In genomic region chr20:1266167-1266973, GRCh38 we compare ENCODE assay signal across 8 cellular contexts. TPM values are rescaled to one million over a fixed set of nuclear protein-coding genes. Genes with fewer than 3 reads are reported as not detected.
DNase-seq lines count a peak whose midpoint lies in the region; ATAC-seq and TF ChIP-seq lines count a peak whose summit lies in the region.

SNPH (plus strand) TSS chr20:1266294; CDS start chr20:1296240, 29,946 bp downstream.

- peaks cover 3% of the 10 kb centered on the region for H3K27me3 Mint-ChIP-seq in activated B cell treated with CpG ODN at 0.5 μM for 24 hours

- WGBS in mammary epithelial cell (ENCODE audit: low coverage, missing lambda C conversion rate) = 10% methylated on average over 2 of the region's 61 CpGs

- peak within 1 kb of the TSS; percentile 36 for H3K27ac Mint-ChIP-seq in activated B cell treated with CpG ODN at 0.5 μM for 24 hours

- intact Hi-C loops in activated B cell treated with CpG ODN at 0.5 μM for 24 hours (cut with micrococcal nuclease) = loop anchor here (1.0 to 2.0 kb wide), 2 partner anchors 40 to 58 kb away; partner anchors contain the start of gene RAD21L1
- intact Hi-C loops in mammary epithelial cell (cut with micrococcal nuclease) = loop anchor here (1.0 kb wide), 1 partner anchor 9 kb away; no protein-coding TSS in a partner anchor

- CTCF ChIA-PET in AG04449 (lab: Yijun Ruan, JAX) (interaction anchor here (0.7 to 2.7 kb wide), 7 partner anchors 14 to 238 kb away, joined by 3 to 7 read pairs (median 4); no protein-coding TSS in a partner anchor), activated B cell treated with CpG ODN at 0.5 μM for 24 hours (lab: Charles Lee) (interaction anchor here (1.3 kb wide), 1 partner anchor 158 kb away, joined by 3 read pairs; no protein-coding TSS in a partner anchor), mammary epithelial cell (lab: Charles Lee; ENCODE audit: low non-redundant PET) (no interaction called here)

- no peaks in the 10 kb centered on the region for H3K27me3 ChIP-seq in mammary epithelial cell (ENCODE audit: insufficient read depth, low read length)

- H3K27ac ChIP-seq in mammary epithelial cell (ENCODE audit: insufficient read depth, low read depth, low read length) = peak within 1 kb of the TSS; percentile 43
- H3K27ac ChIP-seq in skin epidermis = peak within 1 kb of the TSS in 15 of 21 experiments; percentile 14 to 73 (median 53)

- peak within 1 kb of the TSS; percentile 59 for H3K9ac ChIP-seq in mammary epithelial cell (ENCODE audit: insufficient read depth, low read length)

- DNase-seq in AG04449 (ENCODE audit: low read depth, low spot score) (no peak), NCI-H1092 (lab: John Stamatoyannopoulos, UW) (peak; percentile 6), activated B cell treated with CpG ODN at 0.5 μM for 24 hours (peak; percentile 45), mammary epithelial cell (peak; percentile 73), iPS-NIHi11 (ENCODE audit: low spot score) (peak; percentile 77)

- in situ Hi-C loops in mammary epithelial cell (cut with MboI; ENCODE audit: low sequenced_read_pairs in 2 of 2) = no loop called here

- H3K4me3 Mint-ChIP-seq in activated B cell treated with CpG ODN at 0.5 μM for 24 hours = peak within 1 kb of the TSS; percentile 82

- peak; percentile 81 for ATAC-seq in GM19372 (IDR thresholded peaks at IDR 0.05; ENCODE audit: low read depth, unreplicated experiment)
- peak; percentile 92 for ATAC-seq in activated B cell treated with CpG ODN at 0.5 μM for 24 hours (ENCODE audit: low read depth)
- no peak for ATAC-seq in GM18519 (IDR thresholded peaks at IDR 0.05; ENCODE audit: low FRiP score, unreplicated experiment)

- H3K36me3 ChIP-seq in mammary epithelial cell (ENCODE audit: insufficient read depth, low read length) = peaks cover 3% of the 10 kb centered on the region

- no peaks in the 10 kb centered on the region for H3K9me3 ChIP-seq in mammary epithelial cell (replicated peaks; ENCODE audit: insufficient read depth, low read length)

- peak within 1 kb of the TSS; percentile 97 for H2AFZ ChIP-seq in mammary epithelial cell (ENCODE audit: low read depth, low read length)

- peaks cover 4% of the 10 kb centered on the region for H3K9me3 Mint-ChIP-seq in activated B cell treated with CpG ODN at 0.5 μM for 24 hours

- no peaks in the 10 kb centered on the region for H4K20me1 ChIP-seq in mammary epithelial cell (ENCODE audit: insufficient read depth, low read length)

- dilution Hi-C loops in mammary epithelial cell (cut with HindIII; ENCODE audit: low sequenced_read_pairs) = no loop called here

- H3K4me3 ChIP-seq in AG04449 (ENCODE audit: low read depth, low read length) (peak within 1 kb of the TSS; percentile 71), mammary epithelial cell (replicated peaks in 1 of 3; ENCODE audit: insufficient read depth in 1 of 3, low read depth in 2 of 3, low read length in 3 of 3) (peak within 1 kb of the TSS; percentile 65 to 80 (median 73)), skin epidermis (peak within 1 kb of the TSS; percentile 59 to 83 (median 74))

- no peaks in the 10 kb centered on the region for H3K36me3 Mint-ChIP-seq in activated B cell treated with CpG ODN at 0.5 μM for 24 hours (ENCODE audit: low read depth)

- H3K79me2 ChIP-seq in mammary epithelial cell (ENCODE audit: insufficient read depth, low read length) = no peaks in the 10 kb centered on the region

- H3K4me2 ChIP-seq in mammary epithelial cell (ENCODE audit: insufficient read depth, low read depth, low read length) = peak within 1 kb of the TSS; percentile 93

- H3K4me1 ChIP-seq in mammary epithelial cell (ENCODE audit: insufficient read depth, low read length) = no peaks in the 10 kb centered on the region

- TF ChIP-seq CTCF in AG04449 (IDR thresholded peaks at IDR 0.05; ENCODE audit: insufficient read depth, low read length, missing control alignments) (no peak), activated B cell treated with CpG ODN at 0.5 μM for 24 hours (IDR thresholded peaks at IDR 0.05) (no peak), mammary epithelial cell (conservative IDR thresholded peaks at IDR 0.05 in 1 of 2, IDR thresholded peaks at IDR 0.05 in 1 of 2; ENCODE audit: extremely low read depth in 1 of 2, insufficient read depth in 1 of 2, low read depth in 1 of 2, low read length in 2 of 2) (no peak)

- no TSS peak for BruUV-seq in mammary epithelial cell (replicated peaks; lab: Mats Ljungman, UMichigan)

- peaks cover 12% of the 10 kb centered on the region for H3K4me1 Mint-ChIP-seq in activated B cell treated with CpG ODN at 0.5 μM for 24 hours

- POLR2A ChIA-PET in AG04449 (lab: Yijun Ruan, JAX) (no interaction called here), activated B cell treated with CpG ODN at 0.5 μM for 24 hours (lab: Charles Lee) (interaction anchor here (0.7 kb wide), 1 partner anchor 46 kb away, joined by 8 read pairs; no protein-coding TSS in a partner anchor)

RNA-seq across cellular contexts. Expression of gene SNPH, which starts in this region (rescaled TPM):
- total RNA-seq in activated B cell treated with CpG ODN at 0.5 μM for 24 hours (0.86 and 1.0 TPM in 2 replicates), mammary epithelial cell (10 to 100 TPM in 1 of 2 donors, 1 to 10 TPM in 1; 7.6 to 11.2 TPM)
- 0.71 TPM for polyA plus RNA-seq in mammary epithelial cell
- polyA minus RNA-seq in mammary epithelial cell = 2.1 TPM
